ENCODE assay signal across 34 cellular contexts in genomic region chr12:79426121-79426520, GRCh38.
DNase-seq lines count a peak whose midpoint lies in the region; ATAC-seq, FAIRE-seq and TF ChIP-seq lines count a peak whose summit lies in the region.
"Had no signal": no experiment of that assay in that cellular context is flagged by ENCODE, and none has a peak within 500 bp of the region (broad histone marks: within the 10 kb centered on the region; RNA-seq: fewer than 3 reads in every experiment).

No MANE protein-coding gene starts in this region.

- CTCF ChIA-PET in activated CD8-positive, alpha-beta T cell treated with anti-CD3 and anti-CD28 coated beads, Interleukin-2, amount 10 ng/mL, durations not matched to agents 7 days and 5 days (lab: Charles Lee), result no interaction called here

- ATAC-seq in activated CD8-positive, alpha-beta T cell treated with anti-CD3 and anti-CD28 coated beads, Interleukin-2, amount 10 ng/mL, durations not matched to agents 7 days and 5 days, result no peak
- ATAC-seq in activated T-cell treated with anti-CD3 and anti-CD28 coated beads, Interleukin-2, amount 50 U/mL, for 4 hours, result no peak
- ATAC-seq: left lung; Panc1; stimulated activated memory B cell treated with anti-CD40 and anti-IgM and Interleukin-4, amounts not matched to agents 10 μg/mL and 1 μg/mL and 100 μg/mL, for 72 hours; upper lobe of right lung had no signal

- H3K36me3 Mint-ChIP-seq in activated CD8-positive, alpha-beta T cell treated with anti-CD3 and anti-CD28 coated beads, Interleukin-2, amount 10 ng/mL, durations not matched to agents 7 days and 5 days (ENCODE audit: low read depth), result no peaks in the 10 kb centered on the region
- no peaks in the 10 kb centered on the region for H3K36me3 Mint-ChIP-seq in activated T-cell treated with anti-CD3 and anti-CD28 coated beads, Interleukin-2, amount 50 U/mL, for 4 hours (ENCODE audit: insufficient read depth)
- H3K36me3 Mint-ChIP-seq: activated naive CD4-positive, alpha-beta T cell treated with anti-CD3 and anti-CD28 coated beads, Interleukin-2, amount 10 ng/mL, durations not matched to agents 7 days and 5 days; naive B cell; stimulated activated memory B cell treated with anti-CD40 and anti-IgM and Interleukin-4, amounts not matched to agents 10 μg/mL and 1 μg/mL and 100 μg/mL, for 72 hours had no signal

- no peak overlapping the region for H4K5ac ChIP-seq in mesendoderm (ENCODE audit: low read length)

- DNase-seq in ascending aorta (ENCODE audit: low spot score in 2 of 2), result no peak
- DNase-seq in mesendoderm, result peak; percentile 29
- DNase-seq in small intestine, result peak; percentile 10
- DNase-seq in activated CD8-positive, alpha-beta T cell treated with anti-CD3 and anti-CD28 coated beads, Interleukin-2, amount 10 ng/mL, durations not matched to agents 7 days and 5 days, result no peak
- DNase-seq in activated T-cell treated with anti-CD3 and anti-CD28 coated beads, Interleukin-2, amount 50 U/mL, for 4 hours, result no peak
- no peak for DNase-seq in H4 (ENCODE audit: low spot score)
- DNase-seq in CD1c-positive myeloid dendritic cell (ENCODE audit: extremely low spot score), result no peak
- DNase-seq: activated CD4-positive, alpha-beta T cell treated with anti-CD3 and anti-CD28 coated beads, Interleukin-2, amount 50 U/mL, for 4 hours; activated CD4-positive, CD25-positive, alpha-beta regulatory T cell; activated naive CD4-positive, alpha-beta T cell treated with anti-CD3 and anti-CD28 coated beads, Interleukin-2, amount 10 ng/mL, durations not matched to agents 7 days and 5 days; amygdala; endodermal cell; esophagus squamous epithelium; left lung; naive B cell; NCI-H1417 treated with DMSO at 0.1 percent for 48 hours; NCI-H2081 treated with DMSO at 0.1 percent for 48 hours; NCI-H345; nucleus accumbens; retina; SIG-M5; spleen; stimulated activated CD4-positive, alpha-beta T cell treated with anti-CD3 and anti-CD28 coated beads, Interleukin-2, amount 100 ng/mL, for 48 hours; substantia nigra; T-helper 1 cell; upper lobe of right lung had no signal

- H3K9ac ChIP-seq in mesendoderm (ENCODE audit: low read length), result no peak overlapping the region

- H3K18ac ChIP-seq in mesendoderm (ENCODE audit: low read length), result no peak overlapping the region

- H3K56ac ChIP-seq in mesendoderm (ENCODE audit: low read length), result no peak overlapping the region

- no peak overlapping the region for H2BK5ac ChIP-seq in mesendoderm (ENCODE audit: low read length)

- peaks cover 2% of the 10 kb centered on the region for H3K27me3 Mint-ChIP-seq in activated CD8-positive, alpha-beta T cell treated with anti-CD3 and anti-CD28 coated beads, Interleukin-2, amount 10 ng/mL, durations not matched to agents 7 days and 5 days (ENCODE audit: low read depth)
- no peaks in the 10 kb centered on the region for H3K27me3 Mint-ChIP-seq in activated T-cell treated with anti-CD3 and anti-CD28 coated beads, Interleukin-2, amount 50 U/mL, for 4 hours (ENCODE audit: low read depth)
- H3K27me3 Mint-ChIP-seq: activated naive CD4-positive, alpha-beta T cell treated with anti-CD3 and anti-CD28 coated beads, Interleukin-2, amount 10 ng/mL, durations not matched to agents 7 days and 5 days; dendritic cell treated with granulocyte-macrophage colony-stimulating factor and Interleukin-4, amounts not matched to agents 40 ng/mL and 50 ng/mL, for 4 days had no signal

- no peak overlapping the region for H2BK15ac ChIP-seq in mesendoderm (replicated peaks; ENCODE audit: low read depth)

- H3K4me3 Mint-ChIP-seq in activated CD8-positive, alpha-beta T cell treated with anti-CD3 and anti-CD28 coated beads, Interleukin-2, amount 10 ng/mL, durations not matched to agents 7 days and 5 days, result no peak overlapping the region
- no peak overlapping the region for H3K4me3 Mint-ChIP-seq in activated T-cell treated with anti-CD3 and anti-CD28 coated beads, Interleukin-2, amount 50 U/mL, for 4 hours
- H3K4me3 Mint-ChIP-seq: activated naive CD4-positive, alpha-beta T cell treated with anti-CD3 and anti-CD28 coated beads, Interleukin-2, amount 10 ng/mL, durations not matched to agents 7 days and 5 days; activated T-helper 1 cell treated with anti-CD3 and anti-CD28 coated beads, Interleukin-12 subunit alpha, Interleukin-12 subunit beta, Interleukin-2, Interleukin-4 antibody, amounts not matched to agents 30 ng/mL and 10 ng/mL and 1 ng/mL, durations not matched to agents 14 hours and 24 hours and 36 hours; dendritic cell treated with granulocyte-macrophage colony-stimulating factor and Interleukin-4, amounts not matched to agents 40 ng/mL and 50 ng/mL, for 4 days; endodermal cell; naive B cell; stimulated activated memory B cell treated with anti-CD40 and anti-IgM and Interleukin-4, amounts not matched to agents 10 μg/mL and 1 μg/mL and 100 μg/mL, for 72 hours had no signal

- H3K36me3 ChIP-seq in ascending aorta, result no peaks in the 10 kb centered on the region
- H3K36me3 ChIP-seq in mesendoderm (ENCODE audit: control insufficient read depth, insufficient read depth, low read length), result no peaks in the 10 kb centered on the region
- H3K36me3 ChIP-seq in small intestine (ENCODE audit: control insufficient read depth in 2 of 2, insufficient read depth in 2 of 2, low read length in 2 of 2), result no peaks in the 10 kb centered on the region
- H3K36me3 ChIP-seq: esophagus squamous epithelium, HAP-1, left lung, spleen, upper lobe of right lung had no signal

- H3K4me3 ChIP-seq in ascending aorta, result no peak overlapping the region
- H3K4me3 ChIP-seq in mesendoderm (ENCODE audit: low read length), result no peak overlapping the region
- no peak overlapping the region for H3K4me3 ChIP-seq in small intestine (ENCODE audit: low read depth in 1 of 2, low read length in 2 of 2)
- H3K4me3 ChIP-seq: esophagus squamous epithelium, HAP-1, left lung, spleen, upper lobe of right lung had no signal

- H3K79me1 ChIP-seq in mesendoderm (ENCODE audit: low read length), result no peaks in the 10 kb centered on the region

- no peak overlapping the region for H3K4ac ChIP-seq in mesendoderm (ENCODE audit: low read depth, low read length)

- POLR2A ChIA-PET in activated CD8-positive, alpha-beta T cell treated with anti-CD3 and anti-CD28 coated beads, Interleukin-2, amount 10 ng/mL, durations not matched to agents 7 days and 5 days (lab: Charles Lee), result no interaction called here

- H3K4me1 Mint-ChIP-seq in activated CD8-positive, alpha-beta T cell treated with anti-CD3 and anti-CD28 coated beads, Interleukin-2, amount 10 ng/mL, durations not matched to agents 7 days and 5 days (ENCODE audit: low read depth), result no peaks in the 10 kb centered on the region
- H3K4me1 Mint-ChIP-seq in activated T-cell treated with anti-CD3 and anti-CD28 coated beads, Interleukin-2, amount 50 U/mL, for 4 hours (ENCODE audit: low read depth), result no peaks in the 10 kb centered on the region
- H3K4me1 Mint-ChIP-seq: activated naive CD4-positive, alpha-beta T cell treated with anti-CD3 and anti-CD28 coated beads, Interleukin-2, amount 10 ng/mL, durations not matched to agents 7 days and 5 days; naive B cell; stimulated activated memory B cell treated with anti-CD40 and anti-IgM and Interleukin-4, amounts not matched to agents 10 μg/mL and 1 μg/mL and 100 μg/mL, for 72 hours had no signal

- no peaks in the 10 kb centered on the region for H3K9me3 Mint-ChIP-seq in activated CD8-positive, alpha-beta T cell treated with anti-CD3 and anti-CD28 coated beads, Interleukin-2, amount 10 ng/mL, durations not matched to agents 7 days and 5 days (ENCODE audit: insufficient read depth)
- H3K9me3 Mint-ChIP-seq in activated T-cell treated with anti-CD3 and anti-CD28 coated beads, Interleukin-2, amount 50 U/mL, for 4 hours, result no peaks in the 10 kb centered on the region
- H3K9me3 Mint-ChIP-seq: activated naive CD4-positive, alpha-beta T cell treated with anti-CD3 and anti-CD28 coated beads, Interleukin-2, amount 10 ng/mL, durations not matched to agents 7 days and 5 days; activated T-helper 1 cell treated with anti-CD3 and anti-CD28 coated beads, Interleukin-12 subunit alpha, Interleukin-12 subunit beta, Interleukin-2, Interleukin-4 antibody, amounts not matched to agents 30 ng/mL and 10 ng/mL and 1 ng/mL, durations not matched to agents 14 hours and 24 hours and 36 hours; dendritic cell treated with granulocyte-macrophage colony-stimulating factor and Interleukin-4, amounts not matched to agents 40 ng/mL and 50 ng/mL, for 4 days; endodermal cell; naive B cell; stimulated activated memory B cell treated with anti-CD40 and anti-IgM and Interleukin-4, amounts not matched to agents 10 μg/mL and 1 μg/mL and 100 μg/mL, for 72 hours had no signal

- FAIRE-seq in G401.6 (lab: Jason Lieb, UNC), result peak; percentile 92
- FAIRE-seq in small intestine (lab: Jason Lieb, UNC), result no peak

- no peak overlapping the region for H3K23ac ChIP-seq in mesendoderm (ENCODE audit: low read length)

- H2AK5ac ChIP-seq in mesendoderm (ENCODE audit: low read length), result no peak overlapping the region

- no peak overlapping the region for H3K27ac Mint-ChIP-seq in activated CD8-positive, alpha-beta T cell treated with anti-CD3 and anti-CD28 coated beads, Interleukin-2, amount 10 ng/mL, durations not matched to agents 7 days and 5 days
- H3K27ac Mint-ChIP-seq: activated naive CD4-positive, alpha-beta T cell treated with anti-CD3 and anti-CD28 coated beads, Interleukin-2, amount 10 ng/mL, durations not matched to agents 7 days and 5 days; activated T-helper 1 cell treated with anti-CD3 and anti-CD28 coated beads, Interleukin-12 subunit alpha, Interleukin-12 subunit beta, Interleukin-2, Interleukin-4 antibody, amounts not matched to agents 30 ng/mL and 10 ng/mL and 1 ng/mL, durations not matched to agents 14 hours and 24 hours and 36 hours; dendritic cell treated with granulocyte-macrophage colony-stimulating factor and Interleukin-4, amounts not matched to agents 40 ng/mL and 50 ng/mL, for 4 days; endodermal cell; naive B cell; stimulated activated memory B cell treated with anti-CD40 and anti-IgM and Interleukin-4, amounts not matched to agents 10 μg/mL and 1 μg/mL and 100 μg/mL, for 72 hours had no signal

- H3K9me3 ChIP-seq in ascending aorta (no peaks in the 10 kb centered on the region), small intestine (ENCODE audit: control insufficient read depth, low read depth) (no peaks in the 10 kb centered on the region)
- H3K9me3 ChIP-seq: esophagus squamous epithelium, HAP-1, left lung, spleen, upper lobe of right lung had no signal

- H2BK120ac ChIP-seq in mesendoderm (ENCODE audit: low read depth, low read length), result no peak overlapping the region

- H3K4me2 ChIP-seq in mesendoderm (ENCODE audit: low read length), result no peak overlapping the region

- H3K27me3 ChIP-seq in ascending aorta (no peaks in the 10 kb centered on the region), mesendoderm (ENCODE audit: insufficient read depth, low read length, poor library complexity) (no peaks in the 10 kb centered on the region), small intestine (ENCODE audit: control insufficient read depth in 2 of 2, insufficient read depth in 2 of 2, low read length in 2 of 2) (no peaks in the 10 kb centered on the region)
- H3K27me3 ChIP-seq: esophagus squamous epithelium, left lung, spleen, upper lobe of right lung had no signal

- H3K4me1 ChIP-seq in ascending aorta (peaks cover 6 to 14% of the 10 kb centered on the region in 2 donors), mesendoderm (ENCODE audit: control insufficient read depth, low read depth, low read length) (no peaks in the 10 kb centered on the region), small intestine (ENCODE audit: control insufficient read depth in 2 of 2, insufficient read depth in 1 of 2, low read depth in 1 of 2, low read length in 1 of 2) (peaks cover 0 to 3% of the 10 kb centered on the region in 2 donors)
- H3K4me1 ChIP-seq: left lung, spleen, upper lobe of right lung had no signal

- H3K79me2 ChIP-seq in mesendoderm (ENCODE audit: control insufficient read depth, insufficient read depth, low read length), result no peaks in the 10 kb centered on the region

- TF ChIP-seq CTCF in ascending aorta (IDR thresholded peaks at IDR 0.05), result no peak

- H3K27ac ChIP-seq in ascending aorta (peak overlapping the region; percentile 35 to 37), mesendoderm (ENCODE audit: low read depth, low read length) (no peak overlapping the region), small intestine (ENCODE audit: low read depth in 1 of 2, low read length in 1 of 2) (no peak overlapping the region)
- H3K27ac ChIP-seq: C4-2B, HL-60, left lung, spleen, upper lobe of right lung had no signal

- no peak overlapping the region for H4K8ac ChIP-seq in mesendoderm (ENCODE audit: low read depth, low read length)

- intact Hi-C loops in ascending aorta (cut with DNase I), result loop anchor here (10.0 kb wide), 1 partner anchor 619 kb away; no protein-coding TSS in a partner anchor

Comparison
In these comparisons a context has a peak if more than half of its experiments do, and no peak if none do; other contexts are left out.
1. DNase-seq: peak in mesendoderm (single experiment) and small intestine (single experiment); none in ascending aorta (0 of 2), activated CD8-positive, alpha-beta T cell treated with anti-CD3 and anti-CD28 coated beads, Interleukin-2, amount 10 ng/mL, durations not matched to agents 7 days and 5 days (single experiment), activated T-cell treated with anti-CD3 and anti-CD28 coated beads, Interleukin-2, amount 50 U/mL, for 4 hours (single experiment), H4 (single experiment) and CD1c-positive myeloid dendritic cell (single experiment).
2. H3K27ac ChIP-seq: peak in ascending aorta (2 of 2); none in mesendoderm (single experiment) and small intestine (0 of 2).